In genomic region chr19:6429419-6430221, GRCh38 we compare ENCODE assay signal across 1 cellular context.
TF ChIP-seq lines count a peak whose summit lies in the region.

No MANE protein-coding gene starts in this region.

TF ChIP-seq in K562, 482 proteins besides CTCF, POLR2A, EP300 and RAD21 (continued from another document and continues in another):
- peak in 1 of 2 experiments; percentile 81; a peak in 2 of 4 replicates for TF ChIP-seq HDAC1 (IDR thresholded peaks at IDR 0.05)
- TF ChIP-seq ZNF3 (CRISPR knock-in tag; IDR thresholded peaks at IDR 0.05): no peak
- no peak for TF ChIP-seq ZNF75A (CRISPR knock-in tag; IDR thresholded peaks at IDR 0.05)
- no peak for TF ChIP-seq POLR2H (tag; IDR thresholded peaks at IDR 0.05; ENCODE audit: low read depth)
- peak; percentile 68 for TF ChIP-seq ZEB2 (IDR thresholded peaks at IDR 0.05)
- no peak; the same call in 1 of the 2 replicates for TF ChIP-seq HDGF (IDR thresholded peaks at IDR 0.05)
- TF ChIP-seq CCAR2 (IDR thresholded peaks at IDR 0.05; ENCODE audit: low read depth, low read length): no peak
- no peak for TF ChIP-seq THAP7 (CRISPR knock-in tag; IDR thresholded peaks at IDR 0.05)
- TF ChIP-seq BCL6 (CRISPR knock-in tag; IDR thresholded peaks at IDR 0.05): no peak
- no peak for TF ChIP-seq TCFL5 (CRISPR knock-in tag; conservative IDR thresholded peaks at IDR 0.05)
- no peak for TF ChIP-seq RNF2 (IDR thresholded peaks at IDR 0.05)
- peak; percentile 92 for TF ChIP-seq MTA1 (IDR thresholded peaks at IDR 0.05; ENCODE audit: borderline replicate concordance)
- TF ChIP-seq ELF4 (CRISPR knock-in tag; IDR thresholded peaks at IDR 0.05): peak; percentile 90
- TF ChIP-seq MYC (IDR thresholded peaks at IDR 0.05; ENCODE audit: low read depth, low read length): peak; percentile 71
- TF ChIP-seq MYC (CRISPR knock-in tag; IDR thresholded peaks at IDR 0.05; ENCODE audit: borderline replicate concordance, low read depth): no peak
- no peak for TF ChIP-seq SLC30A9 (CRISPR knock-in tag; IDR thresholded peaks at IDR 0.05)
- TF ChIP-seq GTF2A2 (tag; IDR thresholded peaks at IDR 0.05): no peak
- TF ChIP-seq TEAD1 (CRISPR knock-in tag; IDR thresholded peaks at IDR 0.05): no peak
- no peak for TF ChIP-seq KAT8 (IDR thresholded peaks at IDR 0.05; ENCODE audit: low read depth)
- TF ChIP-seq KDM4B (IDR thresholded peaks at IDR 0.05; ENCODE audit: borderline replicate concordance in 2 of 2, low read depth in 1 of 2): no peak
- no peak for TF ChIP-seq PTRF (tag; IDR thresholded peaks at IDR 0.05)
- TF ChIP-seq TAF7 (tag; IDR thresholded peaks at IDR 0.05): no peak
- TF ChIP-seq ZNF253 (CRISPR knock-in tag; conservative IDR thresholded peaks at IDR 0.05): no peak
- no peak for TF ChIP-seq NR2F6 (CRISPR knock-in tag; IDR thresholded peaks at IDR 0.05)
- no peak for TF ChIP-seq MYBL2 (IDR thresholded peaks at IDR 0.05; ENCODE audit: low read depth)
- TF ChIP-seq MYBL2 (CRISPR knock-in tag; IDR thresholded peaks at IDR 0.05; ENCODE audit: borderline replicate concordance): no peak
- no peak for TF ChIP-seq ZNF239 (CRISPR knock-in tag; IDR thresholded peaks at IDR 0.05)
- TF ChIP-seq ZNF449 (CRISPR knock-in tag; IDR thresholded peaks at IDR 0.05): no peak
- TF ChIP-seq ZNF830 (CRISPR knock-in tag; IDR thresholded peaks at IDR 0.05): no peak
- TF ChIP-seq ZNF589 (CRISPR knock-in tag; IDR thresholded peaks at IDR 0.05; ENCODE audit: low read depth): no peak
- TF ChIP-seq TARDBP (IDR thresholded peaks at IDR 0.05): no peak
- TF ChIP-seq HNRNPK (IDR thresholded peaks at IDR 0.05; ENCODE audit: low read depth, low read length, poor library complexity, severe bottlenecking): peak; percentile 71
- TF ChIP-seq ZNF282 (CRISPR knock-in tag; IDR thresholded peaks at IDR 0.05): no peak
- no peak for TF ChIP-seq POLR2AphosphoS5 (IDR thresholded peaks at IDR 0.05; ENCODE audit: control insufficient read depth, insufficient read depth, low read depth, low read length)
- TF ChIP-seq MLX (CRISPR knock-in tag; conservative IDR thresholded peaks at IDR 0.05): no peak
- peak in 1 of 2 experiments; percentile 34; a peak in 2 of 4 replicates for TF ChIP-seq FOXK2 (conservative IDR thresholded peaks at IDR 0.05 in 1 of 2, IDR thresholded peaks at IDR 0.05 in 1 of 2; ENCODE audit: low read depth in 2 of 2)
- TF ChIP-seq CREB3L1 (IDR thresholded peaks at IDR 0.05; ENCODE audit: borderline replicate concordance, low read depth): no peak
- TF ChIP-seq GMEB1 (CRISPR knock-in tag; IDR thresholded peaks at IDR 0.05): no peak
- TF ChIP-seq ZNF780A (CRISPR knock-in tag; IDR thresholded peaks at IDR 0.05): no peak
- peak; percentile 62 for TF ChIP-seq RBFOX2 (IDR thresholded peaks at IDR 0.05; ENCODE audit: low read depth, low read length)
- no peak for TF ChIP-seq ZFPM2 (CRISPR knock-in tag; IDR thresholded peaks at IDR 0.05)
- TF ChIP-seq TFAM (CRISPR knock-in tag; conservative IDR thresholded peaks at IDR 0.05): no peak
- TF ChIP-seq ZNF518B (CRISPR knock-in tag; IDR thresholded peaks at IDR 0.05): no peak
- TF ChIP-seq ZNF740 (CRISPR knock-in tag; IDR thresholded peaks at IDR 0.05): peak; percentile 62; the same call in 1 of the 2 replicates
- no peak for TF ChIP-seq ZNF740 (tag; IDR thresholded peaks at IDR 0.05)
- no peak for TF ChIP-seq HMBOX1 (IDR thresholded peaks at IDR 0.05)
- no peak for TF ChIP-seq NUFIP1 (IDR thresholded peaks at IDR 0.05; ENCODE audit: partially characterized antibody)
- TF ChIP-seq ZFP91 (CRISPR knock-in tag; IDR thresholded peaks at IDR 0.05): no peak
- no peak for TF ChIP-seq NONO (IDR thresholded peaks at IDR 0.05; ENCODE audit: low read depth in 2 of 2, low read length in 1 of 2)
- TF ChIP-seq ILK (tag; IDR thresholded peaks at IDR 0.05; ENCODE audit: borderline replicate concordance, low read depth): no peak
- peak; percentile 83 for TF ChIP-seq THRB (CRISPR knock-in tag; conservative IDR thresholded peaks at IDR 0.05)
- peak; percentile 54; the same call in 1 of the 2 replicates for TF ChIP-seq PHF8 (IDR thresholded peaks at IDR 0.05; ENCODE audit: borderline replicate concordance, low read length)
- TF ChIP-seq ZNF766 (CRISPR knock-in tag; conservative IDR thresholded peaks at IDR 0.05): no peak
- no peak for TF ChIP-seq CTCFL (IDR thresholded peaks at IDR 0.05; ENCODE audit: borderline replicate concordance, insufficient read depth, low read depth, low read length, poor library complexity, severe bottlenecking)
- no peak for TF ChIP-seq NFIC (IDR thresholded peaks at IDR 0.05)
